22 cellular contexts compared by ENCODE assay signal in genomic region chr2:178188466-178188865, GRCh38. TPM values are rescaled to one million over a fixed set of nuclear protein-coding genes. Genes with fewer than 3 reads are reported as not detected.
A peak's percentile ranks its signal among the peaks of the same experiment; 100 is the strongest.
DNase-seq lines count a peak whose midpoint lies in the region; ATAC-seq, FAIRE-seq and TF ChIP-seq lines count a peak whose summit lies in the region.
"Had no signal": no experiment of that assay in that cellular context is flagged by ENCODE, and none has a peak within 500 bp of the region (broad histone marks: within the 10 kb centered on the region; RNA-seq: fewer than 3 reads in every experiment).

No MANE protein-coding gene starts in this region.

- CTCF ChIA-PET in mammary epithelial cell (lab: Charles Lee; ENCODE audit: low non-redundant PET) (interaction anchor here (0.6 kb wide), 1 partner anchor 76 kb away, joined by 9 read pairs; no protein-coding TSS in a partner anchor), MCF 10A (lab: Yijun Ruan, JAX) (no interaction called here), PC-3 (lab: Charles Lee) (no interaction called here)

- dilution Hi-C loops in mammary epithelial cell (cut with HindIII; ENCODE audit: low sequenced_read_pairs) = no loop called here

- H3K9ac ChIP-seq in mammary epithelial cell (ENCODE audit: insufficient read depth, low read length) (no peak overlapping the region), PC-3 (ENCODE audit: low read length) (no peak overlapping the region)

- no peaks in the 10 kb centered on the region for H3F3A ChIP-seq in PC-3 (ENCODE audit: low read length, unreplicated experiment)

- H3K27me3 ChIP-seq in mammary epithelial cell (ENCODE audit: insufficient read depth, low read length) = no peaks in the 10 kb centered on the region
- H3K27me3 ChIP-seq in PC-3 (ENCODE audit: low read length) = no peaks in the 10 kb centered on the region
- no peaks in the 10 kb centered on the region for H3K27me3 ChIP-seq in foreskin keratinocyte

- H3K9me3 ChIP-seq in mammary epithelial cell (replicated peaks; ENCODE audit: insufficient read depth, low read length) (no peaks in the 10 kb centered on the region), PC-3 (ENCODE audit: low read length) (no peaks in the 10 kb centered on the region)
- H3K9me3 ChIP-seq: A549, Caco-2, HAP-1 had no signal

- no peaks in the 10 kb centered on the region for H3K9me3 Mint-ChIP-seq in MCF 10A (ENCODE audit: unreplicated experiment)
- no peaks in the 10 kb centered on the region for H3K9me3 Mint-ChIP-seq in stimulated activated naive CD8-positive, alpha-beta T cell treated with anti-CD3 and anti-CD28 coated beads, Interleukin-15, amount 100 ng/mL, for 72 hours
- H3K9me3 Mint-ChIP-seq: CD4-positive, alpha-beta T cell had no signal

- H3K36me3 ChIP-seq in mammary epithelial cell (ENCODE audit: insufficient read depth, low read length) (no peaks in the 10 kb centered on the region), PC-3 (ENCODE audit: low read depth, low read length) (no peaks in the 10 kb centered on the region)
- H3K36me3 ChIP-seq: HAP-1 had no signal

- H3K4me3 Mint-ChIP-seq in MCF 10A (ENCODE audit: unreplicated experiment) = no peak overlapping the region
- no peak overlapping the region for H3K4me3 Mint-ChIP-seq in stimulated activated naive CD8-positive, alpha-beta T cell treated with anti-CD3 and anti-CD28 coated beads, Interleukin-15, amount 100 ng/mL, for 72 hours
- H3K4me3 Mint-ChIP-seq: CD4-positive, alpha-beta T cell; IgD-negative memory B cell had no signal

- H3K36me3 Mint-ChIP-seq in MCF 10A (ENCODE audit: insufficient read depth, unreplicated experiment) = no peaks in the 10 kb centered on the region
- H3K36me3 Mint-ChIP-seq: IgD-negative memory B cell had no signal

- H3K4me1 Mint-ChIP-seq in MCF 10A (ENCODE audit: insufficient read depth, unreplicated experiment) = peaks cover 5% of the 10 kb centered on the region
- peaks cover 8% of the 10 kb centered on the region for H3K4me1 Mint-ChIP-seq in stimulated activated naive CD8-positive, alpha-beta T cell treated with anti-CD3 and anti-CD28 coated beads, Interleukin-15, amount 100 ng/mL, for 72 hours

- no TSS peak for BruUV-seq in mammary epithelial cell (replicated peaks; lab: Mats Ljungman, UMichigan)
- BruUV-seq in MCF 10A (replicated peaks; lab: Mats Ljungman, UMichigan) = no TSS peak
- no TSS peak for BruUV-seq in PC-3 (replicated peaks; lab: Mats Ljungman, UMichigan)

- in situ Hi-C loops in mammary epithelial cell (cut with MboI; ENCODE audit: low sequenced_read_pairs in 2 of 2) = no loop called here

- H3K27ac Mint-ChIP-seq in MCF 10A (ENCODE audit: low read depth, unreplicated experiment) = no peak overlapping the region
- H3K27ac Mint-ChIP-seq in stimulated activated naive CD8-positive, alpha-beta T cell treated with anti-CD3 and anti-CD28 coated beads, Interleukin-15, amount 100 ng/mL, for 72 hours = no peak overlapping the region
- H3K27ac Mint-ChIP-seq: CD4-positive, alpha-beta T cell had no signal

- H3K4me1 ChIP-seq in mammary epithelial cell (ENCODE audit: insufficient read depth, low read length) (peaks cover 13% of the 10 kb centered on the region), PC-3 (ENCODE audit: insufficient read depth, low read length) (peaks cover 21% of the 10 kb centered on the region), foreskin keratinocyte (no peaks in the 10 kb centered on the region)

- H3K79me2 ChIP-seq in mammary epithelial cell (ENCODE audit: insufficient read depth, low read length) = no peaks in the 10 kb centered on the region
- H3K79me2 ChIP-seq in PC-3 (ENCODE audit: low read length) = no peaks in the 10 kb centered on the region

- H3K4me2 ChIP-seq in mammary epithelial cell (ENCODE audit: insufficient read depth, low read depth, low read length) = no peak overlapping the region
- H3K4me2 ChIP-seq in PC-3 (ENCODE audit: low read length) = no peak overlapping the region
- H3K4me2 ChIP-seq: A549 had no signal

- no peaks in the 10 kb centered on the region for H4K20me1 ChIP-seq in mammary epithelial cell (ENCODE audit: insufficient read depth, low read length)
- H4K20me1 ChIP-seq in PC-3 (ENCODE audit: low read length) = no peaks in the 10 kb centered on the region

- no peaks in the 10 kb centered on the region for H3K27me3 Mint-ChIP-seq in MCF 10A (ENCODE audit: insufficient read depth, unreplicated experiment)
- H3K27me3 Mint-ChIP-seq in stimulated activated naive CD8-positive, alpha-beta T cell treated with anti-CD3 and anti-CD28 coated beads, Interleukin-15, amount 100 ng/mL, for 72 hours = peaks cover 71% of the 10 kb centered on the region

- POLR2A ChIA-PET in MCF 10A (lab: Yijun Ruan, JAX) = interaction anchor here (0.6 kb wide), 1 partner anchor 316 kb away, joined by 3 read pairs; no protein-coding TSS in a partner anchor
- POLR2A ChIA-PET in PC-3 (lab: Charles Lee; ENCODE audit: unreplicated experiment) = no interaction called here

- FAIRE-seq in D721Med (lab: Jason Lieb, UNC) = no peak
- FAIRE-seq: A549, H1, HTR-8/SVneo had no signal

- TF ChIP-seq CTCF in mammary epithelial cell (conservative IDR thresholded peaks at IDR 0.05 in 1 of 2, IDR thresholded peaks at IDR 0.05 in 1 of 2; ENCODE audit: extremely low read depth in 1 of 2, insufficient read depth in 1 of 2, low read depth in 1 of 2, low read length in 2 of 2) (no peak), MCF 10A (IDR thresholded peaks at IDR 0.05; ENCODE audit: unreplicated experiment) (no peak), PC-3 (conservative IDR thresholded peaks at IDR 0.05; ENCODE audit: low read depth, low read length) (no peak), epithelial cell of esophagus (IDR thresholded peaks at IDR 0.05; ENCODE audit: insufficient read depth, low read depth, low read length, missing control alignments) (no peak), foreskin keratinocyte (conservative IDR thresholded peaks at IDR 0.05) (no peak), D721Med (IDR thresholded peaks at IDR 0.05; ENCODE audit: insufficient read depth, missing control alignments) (no peak)

- H3K9me2 ChIP-seq in PC-3 (replicated peaks; ENCODE audit: low read length) = no peaks in the 10 kb centered on the region

- WGBS in mammary epithelial cell (ENCODE audit: low coverage, missing lambda C conversion rate) = 94% methylated on average over 2 of the region's 2 CpGs

- peak; percentile 61 for DNase-seq in mammary epithelial cell
- no peak for DNase-seq in MCF 10A (ENCODE audit: unreplicated experiment)
- peak; percentile 83 for DNase-seq in PC-3
- DNase-seq in epithelial cell of esophagus (ENCODE audit: low read depth) = peak; percentile 57
- DNase-seq in foreskin keratinocyte = peak in 1 of 2 donors; percentile 35
- no peak for DNase-seq in NCI-H2107 treated with DMSO at 0.1 percent for 48 hours (lab: John Stamatoyannopoulos, UW; ENCODE audit: unreplicated experiment)
- DNase-seq in stimulated activated naive CD8-positive, alpha-beta T cell treated with anti-CD3 and anti-CD28 coated beads, Interleukin-15, amount 100 ng/mL, for 72 hours = no peak
- no peak for DNase-seq in D721Med (ENCODE audit: insufficient read length, low spot score)
- DNase-seq: AML-193; Caco-2; CD4-positive, alpha-beta T cell; DMS153; DMS79; GF-D8 had no signal

- intact Hi-C loops in mammary epithelial cell (cut with micrococcal nuclease) (no loop called here), MCF 10A (cut with micrococcal nuclease) (no loop called here), PC-3 (cut with micrococcal nuclease) (no loop called here)

- H3K4me3 ChIP-seq in mammary epithelial cell (replicated peaks in 1 of 3; ENCODE audit: insufficient read depth in 1 of 3, low read depth in 2 of 3, low read length in 3 of 3) (no peak overlapping the region), PC-3 (ENCODE audit: low read length) (no peak overlapping the region), epithelial cell of esophagus (ENCODE audit: low read length) (no peak overlapping the region)
- H3K4me3 ChIP-seq: A549, HAP-1 had no signal

- ATAC-seq in PC-3 (peak; percentile 92), foreskin keratinocyte (peak; percentile 53)
- no peak for ATAC-seq in stimulated activated naive CD8-positive, alpha-beta T cell treated with anti-CD3 and anti-CD28 coated beads, Interleukin-15, amount 100 ng/mL, for 72 hours

- H3K27ac ChIP-seq in mammary epithelial cell (ENCODE audit: insufficient read depth, low read depth, low read length) = no peak overlapping the region
- H3K27ac ChIP-seq in PC-3 (ENCODE audit: low read length) = no peak overlapping the region
- no peak overlapping the region for H3K27ac ChIP-seq in foreskin keratinocyte
- H3K27ac ChIP-seq: 22Rv1, A549, C4-2B, HL-60 had no signal

- H2AFZ ChIP-seq in mammary epithelial cell (ENCODE audit: low read depth, low read length) (no peak overlapping the region), PC-3 (ENCODE audit: low read length) (no peak overlapping the region)

RNA-seq across cellular contexts. Expression of gene OSBPL6, which starts 5.8 kb away (rescaled TPM):
- total RNA-seq in mammary epithelial cell = 10 to 100 TPM; 32.2 to 32.9 TPM
- polyA plus RNA-seq in mammary epithelial cell = 15.1 TPM
- 26.4 TPM for polyA minus RNA-seq in mammary epithelial cell
- total RNA-seq in MCF 10A (2022) = 26.2 and 43.1 TPM in 2 replicates
- 2.8 and 4.0 TPM in 2 replicates for total RNA-seq in PC-3 (2014; rRNA removed)
- total RNA-seq in foreskin keratinocyte = 11.7 and 11.8 TPM in 2 replicates
- polyA plus RNA-seq in foreskin keratinocyte = 3.5 and 4.6 TPM in 2 replicates
- polyA plus RNA-seq: IgD-negative memory B cell had no signal

Comparison
In these comparisons a context has a peak if more than half of its experiments do, and no peak if none do; other contexts are left out.
1. DNase-seq: peak in mammary epithelial cell (single experiment), PC-3 (single experiment) and epithelial cell of esophagus (single experiment); none in MCF 10A (single experiment), NCI-H2107 treated with DMSO at 0.1 percent for 48 hours (single experiment), stimulated activated naive CD8-positive, alpha-beta T cell treated with anti-CD3 and anti-CD28 coated beads, Interleukin-15, amount 100 ng/mL, for 72 hours (0 of 2) and D721Med (single experiment).